ENCODE assay signal across 14 cellular contexts in genomic region chr18:27652480-27653121, GRCh38.
DNase-seq lines count a peak whose midpoint lies in the region; ATAC-seq lines count a peak whose summit lies in the region.
"Had no signal": no experiment of that assay in that cellular context is flagged by ENCODE, and none has a peak within 500 bp of the region (broad histone marks: within the 10 kb centered on the region; RNA-seq: fewer than 3 reads in every experiment).

No MANE protein-coding gene starts in this region.

- peak; percentile 86 for ATAC-seq in GM18867 (IDR thresholded peaks at IDR 0.05; ENCODE audit: unreplicated experiment)
- peak; percentile 54 for ATAC-seq in HG02623 (IDR thresholded peaks at IDR 0.05; ENCODE audit: unreplicated experiment)
- ATAC-seq in HG03575 (IDR thresholded peaks at IDR 0.05; ENCODE audit: extremely low read depth, insufficient number of reproducible peaks, low FRiP score, unreplicated experiment), result peak; percentile 57
- ATAC-seq in stimulated activated memory B cell treated with anti-CD40 and anti-IgM and Interleukin-4, amounts not matched to agents 10 μg/mL and 1 μg/mL and 100 μg/mL, for 72 hours, result no peak
- ATAC-seq in left lobe of liver, result no peak

- peaks cover 6% of the 10 kb centered on the region for H3K9me3 Mint-ChIP-seq in activated T-helper 2 cell treated with anti-CD3 and anti-CD28 coated beads, Interferon-gamma antibody, Interleukin-2, Interleukin-4, amounts not matched to agents 10 μg/mL and 5 μg/mL and 100 μg/mL, durations not matched to agents 14 hours and 24 hours and 36 hours
- H3K9me3 Mint-ChIP-seq in stimulated activated memory B cell treated with anti-CD40 and anti-IgM and Interleukin-4, amounts not matched to agents 10 μg/mL and 1 μg/mL and 100 μg/mL, for 72 hours, result peaks cover 4% of the 10 kb centered on the region
- H3K9me3 Mint-ChIP-seq: activated CD4-positive, alpha-beta T cell treated with anti-CD3 and anti-CD28 coated beads, Interleukin-2, amount 10 ng/mL, durations not matched to agents 24 days and 14 days had no signal

- H3K4me3 Mint-ChIP-seq in activated T-helper 2 cell treated with anti-CD3 and anti-CD28 coated beads, Interferon-gamma antibody, Interleukin-2, Interleukin-4, amounts not matched to agents 10 μg/mL and 5 μg/mL and 100 μg/mL, durations not matched to agents 14 hours and 24 hours and 36 hours (ENCODE audit: low read depth), result no peak overlapping the region
- H3K4me3 Mint-ChIP-seq in stimulated activated memory B cell treated with anti-CD40 and anti-IgM and Interleukin-4, amounts not matched to agents 10 μg/mL and 1 μg/mL and 100 μg/mL, for 72 hours, result no peak overlapping the region
- H3K4me3 Mint-ChIP-seq: activated CD4-positive, alpha-beta T cell treated with anti-CD3 and anti-CD28 coated beads, Interleukin-2, amount 10 ng/mL, durations not matched to agents 24 days and 14 days; CD8-positive, alpha-beta memory T cell had no signal

- no peak overlapping the region for H3K27ac Mint-ChIP-seq in activated T-helper 2 cell treated with anti-CD3 and anti-CD28 coated beads, Interferon-gamma antibody, Interleukin-2, Interleukin-4, amounts not matched to agents 10 μg/mL and 5 μg/mL and 100 μg/mL, durations not matched to agents 14 hours and 24 hours and 36 hours
- no peak overlapping the region for H3K27ac Mint-ChIP-seq in stimulated activated memory B cell treated with anti-CD40 and anti-IgM and Interleukin-4, amounts not matched to agents 10 μg/mL and 1 μg/mL and 100 μg/mL, for 72 hours
- H3K27ac Mint-ChIP-seq: activated CD4-positive, alpha-beta T cell treated with anti-CD3 and anti-CD28 coated beads, Interleukin-2, amount 10 ng/mL, durations not matched to agents 24 days and 14 days; CD8-positive, alpha-beta memory T cell had no signal

- H3K27me3 Mint-ChIP-seq in activated T-helper 2 cell treated with anti-CD3 and anti-CD28 coated beads, Interferon-gamma antibody, Interleukin-2, Interleukin-4, amounts not matched to agents 10 μg/mL and 5 μg/mL and 100 μg/mL, durations not matched to agents 14 hours and 24 hours and 36 hours (ENCODE audit: low read depth), result no peaks in the 10 kb centered on the region
- no peaks in the 10 kb centered on the region for H3K27me3 Mint-ChIP-seq in stimulated activated memory B cell treated with anti-CD40 and anti-IgM and Interleukin-4, amounts not matched to agents 10 μg/mL and 1 μg/mL and 100 μg/mL, for 72 hours
- H3K27me3 Mint-ChIP-seq: activated CD4-positive, alpha-beta T cell treated with anti-CD3 and anti-CD28 coated beads, Interleukin-2, amount 10 ng/mL, durations not matched to agents 24 days and 14 days; CD8-positive, alpha-beta memory T cell had no signal

- no peaks in the 10 kb centered on the region for H3K4me1 Mint-ChIP-seq in activated T-helper 2 cell treated with anti-CD3 and anti-CD28 coated beads, Interferon-gamma antibody, Interleukin-2, Interleukin-4, amounts not matched to agents 10 μg/mL and 5 μg/mL and 100 μg/mL, durations not matched to agents 14 hours and 24 hours and 36 hours (ENCODE audit: low read depth)
- no peaks in the 10 kb centered on the region for H3K4me1 Mint-ChIP-seq in stimulated activated memory B cell treated with anti-CD40 and anti-IgM and Interleukin-4, amounts not matched to agents 10 μg/mL and 1 μg/mL and 100 μg/mL, for 72 hours
- H3K4me1 Mint-ChIP-seq: activated CD4-positive, alpha-beta T cell treated with anti-CD3 and anti-CD28 coated beads, Interleukin-2, amount 10 ng/mL, durations not matched to agents 24 days and 14 days; CD8-positive, alpha-beta memory T cell had no signal

- intact Hi-C loops in activated T-helper 2 cell treated with anti-CD3 and anti-CD28 coated beads, Interferon-gamma antibody, Interleukin-2, Interleukin-4, amounts not matched to agents 10 μg/mL and 5 μg/mL and 100 μg/mL, durations not matched to agents 14 hours and 24 hours and 36 hours (cut with micrococcal nuclease), result no loop called here

- DNase-seq in iris pigment epithelial cell (ENCODE audit: low read depth), result peak; percentile 4
- no peak for DNase-seq in activated T-helper 2 cell treated with anti-CD3 and anti-CD28 coated beads, Interferon-gamma antibody, Interleukin-2, Interleukin-4, amounts not matched to agents 10 μg/mL and 5 μg/mL and 100 μg/mL, durations not matched to agents 14 hours and 24 hours and 36 hours (ENCODE audit: low spot score)
- DNase-seq in central memory CD4-positive, alpha-beta T cell, result no peak
- no peak for DNase-seq in left lobe of liver (ENCODE audit: low spot score)
- DNase-seq: activated CD4-positive, alpha-beta T cell treated with anti-CD3 and anti-CD28 coated beads, Interleukin-2, amount 10 ng/mL, durations not matched to agents 24 days and 14 days; activated naive CD4-positive, alpha-beta T cell; CD8-positive, alpha-beta memory T cell; foreskin melanocyte; NCI-H1092 treated with DMSO at 0.1 percent for 48 hours; nucleus accumbens had no signal

- H3K36me3 Mint-ChIP-seq in activated T-helper 2 cell treated with anti-CD3 and anti-CD28 coated beads, Interferon-gamma antibody, Interleukin-2, Interleukin-4, amounts not matched to agents 10 μg/mL and 5 μg/mL and 100 μg/mL, durations not matched to agents 14 hours and 24 hours and 36 hours (ENCODE audit: low read depth), result no peaks in the 10 kb centered on the region
- H3K36me3 Mint-ChIP-seq in stimulated activated memory B cell treated with anti-CD40 and anti-IgM and Interleukin-4, amounts not matched to agents 10 μg/mL and 1 μg/mL and 100 μg/mL, for 72 hours, result no peaks in the 10 kb centered on the region
- H3K36me3 Mint-ChIP-seq: CD8-positive, alpha-beta memory T cell had no signal

Comparison
In these comparisons a context has a peak if more than half of its experiments do, and no peak if none do; other contexts are left out.
1. ATAC-seq: peak in GM18867 (single experiment), HG02623 (single experiment) and HG03575 (single experiment); none in stimulated activated memory B cell treated with anti-CD40 and anti-IgM and Interleukin-4, amounts not matched to agents 10 μg/mL and 1 μg/mL and 100 μg/mL, for 72 hours (single experiment) and left lobe of liver (single experiment).